In the genomic region with DNA sequence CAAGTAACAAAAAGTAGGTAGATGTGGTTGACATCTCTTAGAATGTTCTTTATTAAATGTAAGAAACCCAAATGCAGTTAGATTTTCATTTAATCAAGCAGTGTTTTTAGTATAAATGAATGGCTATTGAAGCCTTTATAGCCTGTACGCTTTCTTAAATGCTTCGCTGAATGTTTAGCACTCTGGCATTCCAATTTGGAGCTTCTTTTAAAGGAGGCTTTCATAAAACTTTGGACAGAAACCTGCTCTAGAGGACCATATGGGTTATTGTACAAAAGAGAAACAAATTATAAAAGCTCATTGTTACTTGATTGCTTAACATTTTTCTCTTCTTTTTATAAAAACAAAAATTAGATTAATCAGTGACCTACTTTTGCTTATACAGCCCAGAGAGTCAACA, we compare ENCODE assay signal across 33 cellular contexts. TPM values are rescaled to one million over a fixed set of nuclear protein-coding genes. Genes with fewer than 3 reads are reported as not detected.
"Had no signal": no experiment of that assay in that cellular context is flagged by ENCODE, and none has a peak within 500 bp of the region (broad histone marks: within the 10 kb centered on the region; RNA-seq: fewer than 3 reads in every experiment).

No MANE protein-coding gene starts in this region.

- DNase-seq: activated B cell treated with CpG ODN at 0.5 μM for 24 hours; activated CD4-positive, alpha-beta memory T cell treated with anti-CD3 and anti-CD28 coated beads for 36 hours; activated CD4-positive, alpha-beta T cell treated with anti-CD3 and anti-CD28 coated beads for 4 hours; activated CD4-positive, alpha-beta T cell treated with anti-CD3 and anti-CD28 coated beads, Interleukin-2, amount 10 ng/mL, durations not matched to agents 24 days and 14 days; activated CD4-positive, alpha-beta T cell treated with anti-CD3 and anti-CD28 coated beads, Interleukin-2, amount 50 U/mL, for 1 hour; activated CD4-positive, alpha-beta T cell treated with anti-CD3 and anti-CD28 coated beads, Interleukin-2, amount 50 U/mL, for 4 hours; activated CD4-positive, CD25-positive, alpha-beta regulatory T cell treated with anti-CD3 and anti-CD28 coated beads, Interleukin-2, amount 50 U/mL, for 72 hours; activated CD8-positive, alpha-beta memory T cell treated with anti-CD3 and anti-CD28 coated beads, Interleukin-2, amount 50 U/mL, for 4 hours; activated CD8-positive, alpha-beta T cell treated with anti-CD3 and anti-CD28 coated beads for 36 hours; activated effector memory CD4-positive, alpha-beta T cell treated with anti-CD3 and anti-CD28 coated beads, Interleukin-2, amount 50 U/mL, for 16 hours; activated gamma-delta T cell treated with Interleukin-2 at 50 U/mL for 16 hours; activated naive CD4-positive, alpha-beta T cell; activated naive CD4-positive, alpha-beta T cell treated with anti-CD3 and anti-CD28 coated beads for 36 hours; activated naive CD4-positive, alpha-beta T cell treated with anti-CD3 and anti-CD28 coated beads, Interleukin-2, amount 50 U/mL, for 16 hours; activated naive CD8-positive, alpha-beta T cell treated with anti-CD3 and anti-CD28 coated beads for 36 hours; activated T-cell treated with anti-CD3 and anti-CD28 coated beads for 4 hours; activated T-cell treated with anti-CD3 and anti-CD28 coated beads, Interleukin-2, amount 50 U/mL, for 1 hour; activated T-cell treated with anti-CD3 and anti-CD28 coated beads, Interleukin-2, amount 50 U/mL, for 4 hours; activated T-cell treated with anti-CD3 and anti-CD28 coated beads, Interleukin-2, amount 50 U/mL, for 72 hours; adrenal gland; amniotic stem cell; aorta; body of pancreas; brain microvascular endothelial cell; central memory CD4-positive, alpha-beta T cell; cerebellar nuclear complex; T-helper 1 cell; T-helper 2 cell; T-helper 9 cell had no signal

RNA-seq across cellular contexts. Expression of gene KCND2, which starts 59.5 kb away (rescaled TPM):
- total RNA-seq: activated B cell treated with CpG ODN at 0.5 μM for 24 hours; activated CD4-positive, alpha-beta memory T cell treated with anti-CD3 and anti-CD28 coated beads for 36 hours; activated CD4-positive, alpha-beta T cell treated with anti-CD3 and anti-CD28 coated beads, Interleukin-2, amount 10 ng/mL, durations not matched to agents 24 days and 14 days; activated CD8-positive, alpha-beta memory T cell treated with anti-CD3 and anti-CD28 coated beads for 36 hours; activated CD8-positive, alpha-beta T cell treated with anti-CD3 and anti-CD28 coated beads for 36 hours; activated naive CD4-positive, alpha-beta T cell treated with anti-CD3 and anti-CD28 coated beads for 36 hours; activated naive CD4-positive, alpha-beta T cell treated with anti-CD3 and anti-CD28 coated beads, Interleukin-2, amount 50 U/mL, for 72 hours; activated naive CD8-positive, alpha-beta T cell treated with anti-CD3 and anti-CD28 coated beads for 36 hours; activated T-cell treated with anti-CD3 and anti-CD28 coated beads, Interleukin-2, amount 50 U/mL, for 4 hours; activated T-cell treated with anti-CD3 and anti-CD28 coated beads, Interleukin-2, amount 50 U/mL, for 72 hours; activated T-helper 1 cell treated with anti-CD3 and anti-CD28 coated beads, Interleukin-12 subunit alpha, Interleukin-12 subunit beta, Interleukin-2, Interleukin-4 antibody, amounts not matched to agents 30 ng/mL and 10 ng/mL and 1 ng/mL, durations not matched to agents 14 hours and 24 hours and 36 hours; activated T-helper 17 cell treated with anti-CD3 and anti-CD28 coated beads, Interleukin-2, amount 50 U/mL, for 72 hours had no signal
